In the genomic region with DNA sequence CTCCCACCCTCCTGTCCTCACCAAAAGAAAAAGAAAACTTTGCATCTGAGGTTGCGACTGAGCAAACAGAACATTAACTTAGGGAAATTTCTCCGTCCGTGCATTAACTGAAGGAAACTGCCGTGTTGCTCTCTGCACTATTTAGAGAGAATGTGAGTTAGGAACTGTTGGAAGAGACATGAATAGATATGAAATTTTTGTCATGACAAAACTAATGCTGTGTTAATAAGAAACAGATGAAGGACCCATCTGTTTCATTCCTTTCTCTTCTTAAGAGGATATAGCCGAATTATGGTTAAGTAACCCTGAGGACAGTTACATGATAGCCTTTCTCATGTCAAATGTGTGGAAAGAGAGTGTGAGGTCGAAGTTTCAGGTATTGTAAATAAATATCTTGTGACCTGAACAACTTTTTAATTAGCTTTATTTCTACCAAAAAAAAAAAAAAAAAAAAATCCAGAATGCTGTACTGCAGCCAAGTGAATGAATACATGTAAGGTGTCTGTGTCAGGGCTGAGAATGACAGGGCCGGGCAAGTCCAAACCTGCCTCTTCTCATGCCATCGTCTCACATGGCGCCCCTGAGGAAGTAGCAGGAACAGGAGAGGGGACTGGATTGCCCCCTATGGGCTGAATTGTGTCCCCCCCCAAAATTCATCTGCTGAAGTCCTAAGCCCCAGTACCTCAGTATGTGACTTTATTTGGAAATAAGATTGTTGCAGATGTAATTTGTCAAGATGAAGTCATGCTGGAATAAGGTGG, we compare ENCODE assay signal across 8 cellular contexts. TPM values are rescaled to one million over a fixed set of nuclear protein-coding genes. Genes with fewer than 3 reads are reported as not detected.
DNase-seq lines count a peak whose midpoint lies in the region; TF ChIP-seq lines count a peak whose summit lies in the region.
"Had no signal": no experiment of that assay in that cellular context is flagged by ENCODE, and none has a peak within 500 bp of the region (broad histone marks: within the 10 kb centered on the region; RNA-seq: fewer than 3 reads in every experiment).

No MANE protein-coding gene starts in this region.

- H3K4me1 ChIP-seq in neural progenitor cell (peaks cover 6% of the 10 kb centered on the region), right atrium auricular region (peaks cover 0 to 2% of the 10 kb centered on the region in 2 donors)

- peaks cover 6% of the 10 kb centered on the region for H3K4me1 Mint-ChIP-seq in neural progenitor cell

- H3K4me3 Mint-ChIP-seq in neural progenitor cell = no peak overlapping the region

- no peak overlapping the region for H3K9ac ChIP-seq in neural progenitor cell

- no peaks in the 10 kb centered on the region for H4K20me1 ChIP-seq in neural progenitor cell (ENCODE audit: low read depth)

- peaks cover under 1% of the 10 kb centered on the region for H3F3A ChIP-seq in neural progenitor cell (ENCODE audit: low read depth)

- H3K9me3 Mint-ChIP-seq in neural progenitor cell = peaks cover 3% of the 10 kb centered on the region

- no peak overlapping the region for H3K27ac Mint-ChIP-seq in neural progenitor cell

- H3K27ac ChIP-seq in neural progenitor cell = no peak overlapping the region
- no peak overlapping the region for H3K27ac ChIP-seq in right atrium auricular region

- H3K36me3 ChIP-seq in GM06990 (ENCODE audit: control insufficient read depth, insufficient read depth, low read length) = no peaks in the 10 kb centered on the region
- H3K36me3 ChIP-seq in neural progenitor cell = no peaks in the 10 kb centered on the region
- no peaks in the 10 kb centered on the region for H3K36me3 ChIP-seq in right atrium auricular region

- H3K27me3 ChIP-seq in GM06990 (replicated peaks; ENCODE audit: control insufficient read depth, insufficient read depth, low read length) (no peaks in the 10 kb centered on the region), neural progenitor cell (no peaks in the 10 kb centered on the region), right atrium auricular region (no peaks in the 10 kb centered on the region)

- no peak overlapping the region for H3K4me2 ChIP-seq in neural progenitor cell

- no peak overlapping the region for H3K4me3 ChIP-seq in GM06990 (replicated peaks; ENCODE audit: low read depth, low read length)
- no peak overlapping the region for H3K4me3 ChIP-seq in neural progenitor cell
- H3K4me3 ChIP-seq in right atrium auricular region = no peak overlapping the region

- H2AFZ ChIP-seq in neural progenitor cell (replicated peaks) = peak overlapping the region; percentile 46

- TF ChIP-seq CTCF in GM06990 (IDR thresholded peaks at IDR 0.05; ENCODE audit: insufficient read depth, low read length, poor library complexity, severe bottlenecking) (peak; percentile 24), neural progenitor cell (IDR thresholded peaks at IDR 0.05) (peak; percentile 22), right atrium auricular region (IDR thresholded peaks at IDR 0.05) (no peak)

- no peaks in the 10 kb centered on the region for H3K9me3 ChIP-seq in neural progenitor cell (ENCODE audit: low read depth)
- H3K9me3 ChIP-seq in right atrium auricular region = no peaks in the 10 kb centered on the region

- no peaks in the 10 kb centered on the region for H3K79me2 ChIP-seq in neural progenitor cell (ENCODE audit: low read depth)

- H3K27me3 Mint-ChIP-seq in neural progenitor cell (ENCODE audit: insufficient read depth, low read depth) = peaks cover 6% of the 10 kb centered on the region

- H3K36me3 Mint-ChIP-seq in neural progenitor cell = peaks cover 2% of the 10 kb centered on the region

- no peak for DNase-seq in GM06990 (ENCODE audit: extremely low read depth, insufficient read length)
- DNase-seq in NCI-H1105 (lab: John Stamatoyannopoulos, UW) = peak; percentile 42
- DNase-seq in amniotic stem cell (lab: John Stamatoyannopoulos, UW) = peak; percentile 35
- DNase-seq in neural progenitor cell (ENCODE audit: low spot score) = no peak
- no peak for DNase-seq in GM19238 (ENCODE audit: insufficient read length, low spot score)
- DNase-seq in cortex of kidney (lab: John Stamatoyannopoulos, UW) = no peak
- DNase-seq in right atrium auricular region (ENCODE audit: low spot score) = no peak
- DNase-seq: activated CD8-positive, alpha-beta memory T cell treated with anti-CD3 and anti-CD28 coated beads, Interleukin-2, amount 50 U/mL, for 48 hours had no signal

RNA-seq across cellular contexts. Expression of a gene that starts 35.6 kb away (rescaled TPM):
- 2.2 and 3.5 TPM in 2 replicates for total RNA-seq in neural progenitor cell (ENCODE audit: low replicate concordance)
- 1 to 10 TPM; 1.2 to 4.7 TPM for total RNA-seq in right atrium auricular region

Comparison
In these comparisons a context has a peak if more than half of its experiments do, and no peak if none do; other contexts are left out.
1. DNase-seq: peak in NCI-H1105 (single experiment) and amniotic stem cell (single experiment); none in GM06990 (single experiment), neural progenitor cell (single experiment), GM19238 (single experiment), cortex of kidney (single experiment) and right atrium auricular region (single experiment).
2. CTCF ChIP-seq: peak in GM06990 (single experiment) and neural progenitor cell (single experiment); none in right atrium auricular region (0 of 2).